Comparison of ENCODE assay signal across 9 cellular contexts in genomic region chr19:16586477-16586871, GRCh38. TPM values are rescaled to one million over a fixed set of nuclear protein-coding genes. Genes with fewer than 3 reads are reported as not detected.
DNase-seq lines count a peak whose midpoint lies in the region; ATAC-seq and TF ChIP-seq lines count a peak whose summit lies in the region.
"Had no signal": no experiment of that assay in that cellular context is flagged by ENCODE, and none has a peak within 500 bp of the region (broad histone marks: within the 10 kb centered on the region; RNA-seq: fewer than 3 reads in every experiment).

No MANE protein-coding gene starts in this region.

- peaks cover 85% of the 10 kb centered on the region for H3K4me1 Mint-ChIP-seq in activated CD8-positive, alpha-beta memory T cell treated with anti-CD3 and anti-CD28 coated beads, Interleukin-2, amount 10 ng/mL, durations not matched to agents 7 days and 5 days
- peaks cover 65 to 98% of the 10 kb centered on the region in 2 donors for H3K4me1 Mint-ChIP-seq in stimulated activated naive B cell treated with anti-CD40 and anti-IgM and Interleukin-4, amounts not matched to agents 10 μg/mL and 1 μg/mL and 100 μg/mL, for 72 hours

- no peaks in the 10 kb centered on the region for H3K27me3 Mint-ChIP-seq in activated CD8-positive, alpha-beta memory T cell treated with anti-CD3 and anti-CD28 coated beads, Interleukin-2, amount 10 ng/mL, durations not matched to agents 7 days and 5 days
- H3K27me3 Mint-ChIP-seq in stimulated activated naive B cell treated with anti-CD40 and anti-IgM and Interleukin-4, amounts not matched to agents 10 μg/mL and 1 μg/mL and 100 μg/mL, for 72 hours = no peaks in the 10 kb centered on the region

- ATAC-seq in activated CD8-positive, alpha-beta memory T cell treated with anti-CD3 and anti-CD28 coated beads, Interleukin-2, amount 10 ng/mL, durations not matched to agents 7 days and 5 days = no peak
- ATAC-seq in gastroesophageal sphincter = no peak
- no peak for ATAC-seq in stimulated activated naive B cell treated with anti-CD40 and anti-IgM and Interleukin-4, amounts not matched to agents 10 μg/mL and 1 μg/mL and 100 μg/mL, for 72 hours (replicated peaks)
- no peak for ATAC-seq in HG03025 (IDR thresholded peaks at IDR 0.05; ENCODE audit: low FRiP score, unreplicated experiment)

- TF ChIP-seq CTCF in RWPE1 (conservative IDR thresholded peaks at IDR 0.05; ENCODE audit: low read depth) = no peak
- no peak for TF ChIP-seq CTCF in gastroesophageal sphincter (IDR thresholded peaks at IDR 0.05)

- H3K27me3 ChIP-seq in gastroesophageal sphincter = no peaks in the 10 kb centered on the region

- WGBS in gastroesophageal sphincter (ENCODE audit: low coverage in 1 of 2), 2 donors = 50 to 81% methylated on average over 1 to 4 of the region's 9 CpGs

- no peaks in the 10 kb centered on the region for H3K9me3 ChIP-seq in gastroesophageal sphincter

- POLR2A ChIA-PET in RWPE1 (lab: Yijun Ruan, JAX; ENCODE audit: low non-redundant PET) = no interaction called here

- no peak for DNase-seq in activated CD8-positive, alpha-beta memory T cell treated with anti-CD3 and anti-CD28 coated beads, Interleukin-2, amount 10 ng/mL, durations not matched to agents 7 days and 5 days
- no peak for DNase-seq in activated CD8-positive, alpha-beta memory T cell treated with anti-CD3 and anti-CD28 coated beads, Interleukin-2, amount 50 U/mL, for 4 hours
- DNase-seq in RWPE1 (ENCODE audit: low spot score) (no peak), cerebellar nuclear complex (lab: John Stamatoyannopoulos, UW) (no peak), activated gamma-delta T cell treated with Interleukin-2 at 50 U/mL for 16 hours (no peak)
- no peak for DNase-seq in stimulated activated naive B cell treated with anti-CD40 and anti-IgM and Interleukin-4, amounts not matched to agents 10 μg/mL and 1 μg/mL and 100 μg/mL, for 72 hours
- DNase-seq: NCI-H187 had no signal

- peaks cover 0 to 91% (median 50%) of the 10 kb centered on the region in 3 donors for H3K4me1 ChIP-seq in gastroesophageal sphincter

- H3K9me3 Mint-ChIP-seq in activated CD8-positive, alpha-beta memory T cell treated with anti-CD3 and anti-CD28 coated beads, Interleukin-2, amount 10 ng/mL, durations not matched to agents 7 days and 5 days (ENCODE audit: low read depth) = no peaks in the 10 kb centered on the region
- no peaks in the 10 kb centered on the region for H3K9me3 Mint-ChIP-seq in stimulated activated naive B cell treated with anti-CD40 and anti-IgM and Interleukin-4, amounts not matched to agents 10 μg/mL and 1 μg/mL and 100 μg/mL, for 72 hours

- H3K4me3 Mint-ChIP-seq in activated CD8-positive, alpha-beta memory T cell treated with anti-CD3 and anti-CD28 coated beads, Interleukin-2, amount 10 ng/mL, durations not matched to agents 7 days and 5 days = peak overlapping the region; percentile 81
- peak overlapping the region; percentile 83 to 93 for H3K4me3 Mint-ChIP-seq in stimulated activated naive B cell treated with anti-CD40 and anti-IgM and Interleukin-4, amounts not matched to agents 10 μg/mL and 1 μg/mL and 100 μg/mL, for 72 hours

- H3K27ac ChIP-seq in RWPE1 = peak overlapping the region; percentile 78
- peak overlapping the region in 3 of 4 donors; percentile 62 to 70 (median 64) for H3K27ac ChIP-seq in gastroesophageal sphincter

- H3K4me3 ChIP-seq in gastroesophageal sphincter = no peak overlapping the region

- no peaks in the 10 kb centered on the region for H3K36me3 ChIP-seq in gastroesophageal sphincter

- H3K36me3 Mint-ChIP-seq in activated CD8-positive, alpha-beta memory T cell treated with anti-CD3 and anti-CD28 coated beads, Interleukin-2, amount 10 ng/mL, durations not matched to agents 7 days and 5 days = no peaks in the 10 kb centered on the region
- peaks cover 6 to 27% of the 10 kb centered on the region in 2 donors for H3K36me3 Mint-ChIP-seq in stimulated activated naive B cell treated with anti-CD40 and anti-IgM and Interleukin-4, amounts not matched to agents 10 μg/mL and 1 μg/mL and 100 μg/mL, for 72 hours

- CTCF ChIA-PET in activated CD8-positive, alpha-beta memory T cell treated with anti-CD3 and anti-CD28 coated beads, Interleukin-2, amount 10 ng/mL, durations not matched to agents 7 days and 5 days (lab: Charles Lee) = interaction anchor here (1.1 to 2.2 kb wide), 7 partner anchors 13 to 71 kb away, joined by 3 to 13 read pairs (median 5); no protein-coding TSS in a partner anchor
- CTCF ChIA-PET in RWPE1 (lab: Yijun Ruan, JAX) = no interaction called here

- no peak for TF ChIP-seq EP300 in gastroesophageal sphincter (IDR thresholded peaks at IDR 0.05)

- peak overlapping the region; percentile 94 for H3K27ac Mint-ChIP-seq in activated CD8-positive, alpha-beta memory T cell treated with anti-CD3 and anti-CD28 coated beads, Interleukin-2, amount 10 ng/mL, durations not matched to agents 7 days and 5 days
- peak overlapping the region; percentile 100 for H3K27ac Mint-ChIP-seq in stimulated activated naive B cell treated with anti-CD40 and anti-IgM and Interleukin-4, amounts not matched to agents 10 μg/mL and 1 μg/mL and 100 μg/mL, for 72 hours

- TF ChIP-seq POLR2A in gastroesophageal sphincter (IDR thresholded peaks at IDR 0.05) = no peak

RNA-seq across cellular contexts. Expression of gene SLC35E1, which starts 14.3 kb away (rescaled TPM):
- 10 to 100 TPM; 46.2 to 46.3 TPM for total RNA-seq in activated CD8-positive, alpha-beta memory T cell treated with anti-CD3 and anti-CD28 coated beads, Interleukin-2, amount 10 ng/mL, durations not matched to agents 7 days and 5 days
- total RNA-seq in gastroesophageal sphincter = 10 to 100 TPM; 24.9 to 35.5 (median 29.7) TPM

RNA-seq across cellular contexts. Expression of gene MED26, which starts 41.5 kb away (rescaled TPM):
- total RNA-seq in activated CD8-positive, alpha-beta memory T cell treated with anti-CD3 and anti-CD28 coated beads, Interleukin-2, amount 10 ng/mL, durations not matched to agents 7 days and 5 days = 10 to 100 TPM; 16.0 to 21.3 TPM
- total RNA-seq in gastroesophageal sphincter = 10 to 100 TPM in 1 of 4 donors, 1 to 10 TPM in 3; 5.8 to 10.5 (median 8.3) TPM

RNA-seq across cellular contexts. Expression of gene CHERP, which starts 44.2 kb away (rescaled TPM):
- 10 to 100 TPM; 66.5 to 74.5 TPM for total RNA-seq in activated CD8-positive, alpha-beta memory T cell treated with anti-CD3 and anti-CD28 coated beads, Interleukin-2, amount 10 ng/mL, durations not matched to agents 7 days and 5 days
- total RNA-seq in gastroesophageal sphincter = 10 to 100 TPM in 1 of 4 donors, 1 to 10 TPM in 3; 5.7 to 12.7 (median 6.6) TPM

Comparison
In these comparisons a context has a peak if more than half of its experiments do, and no peak if none do; other contexts are left out.
1. RNA of gene CHERP, which starts 44.2 kb away (total RNA-seq): 66.5 to 74.5 TPM in activated CD8-positive, alpha-beta memory T cell treated with anti-CD3 and anti-CD28 coated beads, Interleukin-2, amount 10 ng/mL, durations not matched to agents 7 days and 5 days; 5.7 to 12.7 TPM in gastroesophageal sphincter; every median in the first group is over 4 times any median in the second.